In the genomic region with DNA sequence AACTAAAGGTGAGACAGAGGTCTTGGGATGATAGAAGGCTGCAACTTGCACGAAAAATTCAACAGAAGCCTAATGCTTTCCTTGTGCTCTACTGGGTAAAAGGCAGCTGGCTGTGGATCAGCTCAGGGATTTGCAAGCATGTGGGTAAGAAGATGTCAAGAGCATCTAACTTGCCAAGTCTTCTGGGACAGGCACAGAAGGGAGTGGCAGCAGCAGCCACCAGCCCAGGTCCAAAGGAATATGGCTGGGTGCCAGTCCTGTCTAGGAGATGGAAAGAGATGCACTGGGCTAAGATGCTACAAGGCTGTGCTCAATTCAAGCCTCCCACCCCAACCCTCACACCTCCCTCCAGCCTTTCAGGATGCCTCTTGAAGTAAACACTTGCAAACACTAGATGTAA, we compare ENCODE assay signal across 16 cellular contexts.
"Had no signal": no experiment of that assay in that cellular context is flagged by ENCODE, and none has a peak within 500 bp of the region (broad histone marks: within the 10 kb centered on the region; RNA-seq: fewer than 3 reads in every experiment).

No MANE protein-coding gene starts in this region.

- H3K27me3 ChIP-seq: gastroesophageal sphincter, left lung, neural progenitor cell had no signal

- H3K4me3 Mint-ChIP-seq: activated CD4-positive, alpha-beta T cell treated with anti-CD3 and anti-CD28 coated beads, Interleukin-2, amount 10 ng/mL, durations not matched to agents 24 days and 14 days; activated CD8-positive, alpha-beta T cell treated with anti-CD3 and anti-CD28 coated beads for 36 hours; activated naive CD8-positive, alpha-beta T cell treated with anti-CD3 and anti-CD28 coated beads, Interleukin-2, amount 10 ng/mL, durations not matched to agents 7 days and 5 days; activated T-helper 17 cell treated with anti-CD3 and anti-CD28 coated beads, Interleukin-2, amount 50 U/mL, for 72 hours; neural progenitor cell; T-helper 1 cell treated with Interleukin-12 subunit alpha and Interleukin-12 subunit beta and Interleukin-4 antibody, amounts not matched to agents 30 μg/mL and 1 μg/mL, for 36 hours had no signal

- H3K4me1 Mint-ChIP-seq: activated T-helper 17 cell treated with anti-CD3 and anti-CD28 coated beads, Interleukin-2, amount 50 U/mL, for 72 hours had no signal

- H3K27ac Mint-ChIP-seq: activated CD4-positive, alpha-beta T cell treated with anti-CD3 and anti-CD28 coated beads, Interleukin-2, amount 10 ng/mL, durations not matched to agents 24 days and 14 days; activated CD8-positive, alpha-beta T cell treated with anti-CD3 and anti-CD28 coated beads for 36 hours; activated naive CD8-positive, alpha-beta T cell treated with anti-CD3 and anti-CD28 coated beads, Interleukin-2, amount 10 ng/mL, durations not matched to agents 7 days and 5 days; activated T-helper 17 cell treated with anti-CD3 and anti-CD28 coated beads, Interleukin-2, amount 50 U/mL, for 72 hours; neural progenitor cell; T-helper 1 cell treated with Interleukin-12 subunit alpha and Interleukin-12 subunit beta and Interleukin-4 antibody, amounts not matched to agents 30 μg/mL and 1 μg/mL, for 36 hours had no signal

- H3K27me3 Mint-ChIP-seq: stimulated activated naive B cell treated with anti-CD40 and anti-IgM and Interleukin-4, amounts not matched to agents 10 μg/mL and 1 μg/mL and 100 μg/mL, for 72 hours had no signal

- H3K36me3 ChIP-seq: gastroesophageal sphincter, heart left ventricle, left lung, neural progenitor cell had no signal

- H3K4me3 ChIP-seq: gastroesophageal sphincter, heart left ventricle, left lung, neural progenitor cell, psoas muscle, skin epidermis had no signal

- H3K9me3 ChIP-seq: left lung, psoas muscle had no signal

- DNase-seq: activated CD4-positive, alpha-beta T cell treated with anti-CD3 and anti-CD28 coated beads, Interleukin-2, amount 10 ng/mL, durations not matched to agents 24 days and 14 days; activated CD8-positive, alpha-beta T cell treated with anti-CD3 and anti-CD28 coated beads for 36 hours; activated naive CD4-positive, alpha-beta T cell; activated naive CD8-positive, alpha-beta T cell treated with anti-CD3 and anti-CD28 coated beads, Interleukin-2, amount 10 ng/mL, durations not matched to agents 7 days and 5 days; activated T-cell treated with anti-CD3 and anti-CD28 coated beads, Interleukin-2, amount 50 U/mL, for 1 hour; heart left ventricle; left lung; psoas muscle; right cardiac atrium; stimulated activated CD4-positive, alpha-beta T cell treated with anti-CD3 and anti-CD28 coated beads, Interleukin-4, amount 100 ng/mL, for 4 hours; stimulated activated naive B cell treated with anti-CD40 and anti-IgM and Interleukin-4, amounts not matched to agents 10 μg/mL and 1 μg/mL and 100 μg/mL, for 72 hours had no signal

- H2AFZ ChIP-seq: neural progenitor cell had no signal

- H3K27ac ChIP-seq: gastroesophageal sphincter, heart left ventricle, left lung, neural progenitor cell, psoas muscle had no signal

- ATAC-seq: activated CD8-positive, alpha-beta T cell treated with anti-CD3 and anti-CD28 coated beads for 36 hours; activated T-helper 17 cell treated with anti-CD3 and anti-CD28 coated beads, Interleukin-2, amount 50 U/mL, for 72 hours; gastroesophageal sphincter; heart left ventricle; left lung; right cardiac atrium; stimulated activated naive B cell treated with anti-CD40 and anti-IgM and Interleukin-4, amounts not matched to agents 10 μg/mL and 1 μg/mL and 100 μg/mL, for 72 hours had no signal

- H3K4me2 ChIP-seq: neural progenitor cell had no signal

- H3K9ac ChIP-seq: neural progenitor cell had no signal
